ENCODE assay signal across 15 cellular contexts in the genomic region with DNA sequence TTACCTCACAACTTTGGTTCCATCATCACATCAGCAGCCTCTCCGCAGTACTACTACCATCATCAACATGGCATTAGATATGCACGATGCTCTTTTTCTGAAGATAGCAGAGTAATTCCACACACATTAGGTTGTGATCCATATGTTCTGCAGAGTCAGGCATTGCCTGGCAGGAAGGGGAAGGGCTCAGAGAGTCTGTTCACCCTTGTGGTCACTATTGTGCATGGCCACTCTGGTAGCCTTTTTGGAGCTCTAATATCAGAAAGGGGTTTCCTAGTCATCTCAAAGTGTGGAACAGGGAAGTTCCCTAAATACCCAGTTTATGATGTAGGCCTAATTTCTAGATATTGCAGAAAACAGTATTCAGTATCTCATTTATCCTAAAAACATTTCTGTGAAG.
"Had no signal": no experiment of that assay in that cellular context is flagged by ENCODE, and none has a peak within 500 bp of the region (broad histone marks: within the 10 kb centered on the region; RNA-seq: fewer than 3 reads in every experiment).

No MANE protein-coding gene starts in this region.

- H3K4me1 ChIP-seq: lower lobe of right lung, parathyroid adenoma, spleen, thyroid gland, uterus had no signal

- H3K4me3 ChIP-seq: lower lobe of right lung, spleen, thyroid gland, uterus had no signal

- DNase-seq: activated CD4-positive, alpha-beta memory T cell treated with anti-CD3 and anti-CD28 coated beads for 36 hours; activated CD4-positive, alpha-beta T cell treated with anti-CD3 and anti-CD28 coated beads for 4 hours; activated T-cell treated with anti-CD3 and anti-CD28 coated beads for 4 hours; caudate nucleus; lower lobe of right lung; natural killer cell; spleen; stimulated activated CD4-positive, alpha-beta T cell treated with anti-CD3 and anti-CD28 coated beads, Interleukin-4, amount 100 ng/mL, for 4 hours; stimulated activated naive CD4-positive, alpha-beta T cell; thyroid gland; uterus; WERI-Rb-1 had no signal

- H3K9ac ChIP-seq: parathyroid adenoma had no signal

- H3K27me3 ChIP-seq: spleen, thyroid gland, uterus had no signal

- ATAC-seq: lower lobe of right lung, natural killer cell had no signal

- H3K27ac ChIP-seq: lower lobe of right lung, parathyroid adenoma, spleen, thyroid gland, WERI-Rb-1 had no signal

- H3K36me3 ChIP-seq: lower lobe of right lung, spleen, thyroid gland, uterus, WERI-Rb-1 had no signal

- H3K36me3 Mint-ChIP-seq: activated CD4-positive, alpha-beta memory T cell treated with anti-CD3 and anti-CD28 coated beads for 36 hours; activated naive CD8-positive, alpha-beta T cell; natural killer cell had no signal

- H3K9me3 Mint-ChIP-seq: activated T-helper 1 cell treated with anti-CD3 and anti-CD28 coated beads, Interleukin-12 subunit alpha, Interleukin-12 subunit beta, Interleukin-2, Interleukin-4 antibody, amounts not matched to agents 30 ng/mL and 10 ng/mL and 1 ng/mL, durations not matched to agents 14 hours and 24 hours and 36 hours; natural killer cell had no signal

- H3K27ac Mint-ChIP-seq: activated CD4-positive, alpha-beta memory T cell treated with anti-CD3 and anti-CD28 coated beads for 36 hours; activated naive CD8-positive, alpha-beta T cell; activated T-helper 1 cell treated with anti-CD3 and anti-CD28 coated beads, Interleukin-12 subunit alpha, Interleukin-12 subunit beta, Interleukin-2, Interleukin-4 antibody, amounts not matched to agents 30 ng/mL and 10 ng/mL and 1 ng/mL, durations not matched to agents 14 hours and 24 hours and 36 hours; natural killer cell had no signal

- H3K4me3 Mint-ChIP-seq: activated CD4-positive, alpha-beta memory T cell treated with anti-CD3 and anti-CD28 coated beads for 36 hours; activated naive CD8-positive, alpha-beta T cell; activated T-helper 1 cell treated with anti-CD3 and anti-CD28 coated beads, Interleukin-12 subunit alpha, Interleukin-12 subunit beta, Interleukin-2, Interleukin-4 antibody, amounts not matched to agents 30 ng/mL and 10 ng/mL and 1 ng/mL, durations not matched to agents 14 hours and 24 hours and 36 hours; natural killer cell had no signal

- H3K27me3 Mint-ChIP-seq: activated CD4-positive, alpha-beta memory T cell treated with anti-CD3 and anti-CD28 coated beads for 36 hours; activated naive CD8-positive, alpha-beta T cell had no signal

- H3K9me3 ChIP-seq: lower lobe of right lung, spleen, thyroid gland, uterus had no signal
